In the genomic region with DNA sequence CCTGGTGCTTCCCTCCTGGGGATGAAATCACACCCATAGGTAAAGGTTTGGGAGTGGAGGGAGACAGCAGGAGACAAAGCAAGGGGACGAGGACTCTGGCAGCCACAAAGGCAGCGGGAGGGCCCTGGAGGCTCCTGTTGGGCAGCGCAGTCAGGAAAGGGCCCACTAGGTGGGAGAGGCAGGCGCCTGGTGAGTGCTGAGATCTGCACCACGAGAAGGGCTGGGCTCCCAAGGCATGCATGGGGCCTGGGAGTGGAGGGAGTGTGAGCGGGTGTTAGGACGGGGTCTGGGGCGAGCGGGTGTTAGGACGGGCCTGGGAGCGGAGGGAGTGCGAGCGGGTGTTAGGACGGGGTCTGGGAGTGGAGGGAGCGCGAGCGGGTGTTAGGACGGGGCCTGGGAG, we compare ENCODE assay signal across 15 cellular contexts.
"Had no signal": no experiment of that assay in that cellular context is flagged by ENCODE, and none has a peak within 500 bp of the region (broad histone marks: within the 10 kb centered on the region; RNA-seq: fewer than 3 reads in every experiment).

No MANE protein-coding gene starts in this region.

- H3K4me3 Mint-ChIP-seq: activated CD4-positive, alpha-beta T cell treated with anti-CD3 and anti-CD28 coated beads, Interleukin-2, amount 10 ng/mL, durations not matched to agents 7 days and 5 days; activated naive CD4-positive, alpha-beta T cell treated with anti-CD3 and anti-CD28 coated beads, Interleukin-2, amount 10 ng/mL, durations not matched to agents 7 days and 5 days; brain; dendritic cell treated with granulocyte-macrophage colony-stimulating factor and Interleukin-4, amounts not matched to agents 40 ng/mL and 50 ng/mL, for 4 days; endodermal cell; nephron progenitor cell; stimulated activated naive CD8-positive, alpha-beta T cell treated with anti-CD3 and anti-CD28 coated beads, Interleukin-15, Interleukin-2, amounts not matched to agents 100 ng/mL and 50 ng/mL, for 24 hours had no signal

- DNase-seq: activated CD4-positive, alpha-beta T cell treated with anti-CD3 and anti-CD28 coated beads, Interleukin-2, amount 10 ng/mL, durations not matched to agents 7 days and 5 days; activated CD4-positive, CD25-positive, alpha-beta regulatory T cell; activated CD8-positive, alpha-beta memory T cell treated with anti-CD3 and anti-CD28 coated beads for 24 hours; activated naive CD4-positive, alpha-beta T cell treated with anti-CD3 and anti-CD28 coated beads, Interleukin-2, amount 10 ng/mL, durations not matched to agents 7 days and 5 days; endodermal cell; erythroblast; nephron progenitor cell; stimulated activated CD4-positive, alpha-beta T cell treated with anti-CD3 and anti-CD28 coated beads, Interleukin-2, amount 100 ng/mL, for 48 hours; T-helper 2 cell; testis had no signal

- H3K27ac Mint-ChIP-seq: activated CD4-positive, alpha-beta T cell treated with anti-CD3 and anti-CD28 coated beads, Interleukin-2, amount 10 ng/mL, durations not matched to agents 7 days and 5 days; activated naive CD4-positive, alpha-beta T cell treated with anti-CD3 and anti-CD28 coated beads, Interleukin-2, amount 10 ng/mL, durations not matched to agents 7 days and 5 days; dendritic cell treated with granulocyte-macrophage colony-stimulating factor and Interleukin-4, amounts not matched to agents 40 ng/mL and 50 ng/mL, for 4 days; endodermal cell; nephron progenitor cell; stimulated activated naive CD8-positive, alpha-beta T cell treated with anti-CD3 and anti-CD28 coated beads, Interleukin-15, Interleukin-2, amounts not matched to agents 100 ng/mL and 50 ng/mL, for 24 hours had no signal

- H3K27me3 Mint-ChIP-seq: activated CD4-positive, alpha-beta T cell treated with anti-CD3 and anti-CD28 coated beads, Interleukin-2, amount 10 ng/mL, durations not matched to agents 7 days and 5 days; activated naive CD4-positive, alpha-beta T cell treated with anti-CD3 and anti-CD28 coated beads, Interleukin-2, amount 10 ng/mL, durations not matched to agents 7 days and 5 days; brain; dendritic cell treated with granulocyte-macrophage colony-stimulating factor and Interleukin-4, amounts not matched to agents 40 ng/mL and 50 ng/mL, for 4 days; stimulated activated naive CD8-positive, alpha-beta T cell treated with anti-CD3 and anti-CD28 coated beads, Interleukin-15, Interleukin-2, amounts not matched to agents 100 ng/mL and 50 ng/mL, for 24 hours had no signal

- H3K27ac ChIP-seq: hepatocyte, sigmoid colon, testis had no signal

- H3K9me3 Mint-ChIP-seq: brain; dendritic cell treated with granulocyte-macrophage colony-stimulating factor and Interleukin-4, amounts not matched to agents 40 ng/mL and 50 ng/mL, for 4 days; endodermal cell; nephron progenitor cell; stimulated activated naive CD8-positive, alpha-beta T cell treated with anti-CD3 and anti-CD28 coated beads, Interleukin-15, Interleukin-2, amounts not matched to agents 100 ng/mL and 50 ng/mL, for 24 hours had no signal

- H3K4me1 Mint-ChIP-seq: activated naive CD4-positive, alpha-beta T cell treated with anti-CD3 and anti-CD28 coated beads, Interleukin-2, amount 10 ng/mL, durations not matched to agents 7 days and 5 days; endodermal cell; nephron progenitor cell had no signal

- H3K4me2 ChIP-seq: hepatocyte had no signal

- H2AFZ ChIP-seq: hepatocyte had no signal

- H3K9me3 ChIP-seq: sigmoid colon, testis had no signal

- H3K4me3 ChIP-seq: hepatocyte, sigmoid colon, testis had no signal

- H3K27me3 ChIP-seq: hepatocyte, sigmoid colon, testis had no signal
